In the genomic region with DNA sequence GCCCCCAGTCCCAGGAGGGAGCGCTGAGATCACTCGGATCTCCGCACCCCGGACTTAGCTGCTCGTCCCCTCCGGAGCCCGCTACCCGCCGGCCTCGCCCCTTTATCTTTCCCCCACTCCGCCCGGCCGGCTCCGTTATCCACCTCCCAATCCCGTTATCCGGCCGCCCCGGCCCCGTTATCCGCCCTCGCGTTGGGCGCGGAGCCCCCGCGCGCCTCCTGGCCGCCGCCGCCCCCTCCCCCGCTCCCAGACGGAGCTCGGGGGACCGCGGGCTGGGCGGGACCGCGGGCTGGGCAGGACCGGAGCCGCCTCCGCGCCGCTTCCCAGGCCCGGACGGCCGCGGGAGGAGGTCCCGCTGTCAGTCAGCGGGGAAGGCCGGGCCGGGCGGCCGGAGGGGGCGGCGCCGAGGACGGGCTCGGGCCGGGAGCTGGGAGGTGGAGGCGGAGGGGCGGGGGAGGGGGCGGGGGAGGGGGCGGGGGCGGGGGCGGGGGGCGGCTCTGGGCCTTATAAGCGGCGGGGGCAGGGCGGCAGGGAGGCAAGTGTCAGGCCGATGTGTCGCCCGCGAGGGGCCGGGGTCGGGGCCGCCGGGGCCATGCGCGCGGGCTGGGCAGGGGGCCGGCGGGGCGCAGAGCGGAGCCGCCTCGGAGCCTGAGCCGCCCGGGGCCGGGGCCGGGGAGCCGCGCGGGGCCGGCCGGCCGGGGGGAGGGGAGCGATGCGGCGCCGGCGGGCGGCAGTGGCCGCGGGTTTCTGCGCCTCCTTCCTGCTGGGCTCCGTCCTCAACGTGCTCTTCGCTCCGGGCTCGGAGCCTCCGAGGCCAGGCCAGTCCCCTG, we compare ENCODE assay signal across 8 cellular contexts. TPM values are rescaled to one million over a fixed set of nuclear protein-coding genes. Genes with fewer than 3 reads are reported as not detected.
DNase-seq lines count a peak whose midpoint lies in the region; ATAC-seq and TF ChIP-seq lines count a peak whose summit lies in the region.

A gene with protein sequence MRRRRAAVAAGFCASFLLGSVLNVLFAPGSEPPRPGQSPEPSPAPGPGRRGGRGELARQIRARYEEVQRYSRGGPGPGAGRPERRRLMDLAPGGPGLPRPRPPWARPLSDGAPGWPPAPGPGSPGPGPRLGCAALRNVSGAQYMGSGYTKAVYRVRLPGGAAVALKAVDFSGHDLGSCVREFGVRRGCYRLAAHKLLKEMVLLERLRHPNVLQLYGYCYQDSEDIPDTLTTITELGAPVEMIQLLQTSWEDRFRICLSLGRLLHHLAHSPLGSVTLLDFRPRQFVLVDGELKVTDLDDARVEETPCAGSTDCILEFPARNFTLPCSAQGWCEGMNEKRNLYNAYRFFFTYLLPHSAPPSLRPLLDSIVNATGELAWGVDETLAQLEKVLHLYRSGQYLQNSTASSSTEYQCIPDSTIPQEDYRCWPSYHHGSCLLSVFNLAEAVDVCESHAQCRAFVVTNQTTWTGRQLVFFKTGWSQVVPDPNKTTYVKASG (plus strand): TSS at position 534 of the 830 bp plus-strand sequence. CDS start 179 bp downstream, at position 713.

- no peak within 1 kb of the TSS for H3K4me3 ChIP-seq in NB4 (ENCODE audit: low read depth, low read length)
- peak within 1 kb of the TSS; percentile 93 for H3K4me3 ChIP-seq in fibroblast of the aortic adventitia (ENCODE audit: low read depth, low read length)
- peak within 1 kb of the TSS; percentile 76 to 88 for H3K4me3 ChIP-seq in muscle layer of duodenum (ENCODE audit: low read depth in 1 of 2, low read length in 2 of 2)
- H3K4me3 ChIP-seq in upper lobe of left lung, result peak within 1 kb of the TSS; percentile 59 to 73 (median 60)

- peak; percentile 51 for ATAC-seq in GM21528 (IDR thresholded peaks at IDR 0.05; ENCODE audit: low FRiP score, unreplicated experiment)
- peak; percentile 59 to 94 for ATAC-seq in upper lobe of left lung (ENCODE audit: low FRiP score in 2 of 2)

- intact Hi-C loops in activated T-helper 2 cell treated with anti-CD3 and anti-CD28 coated beads, Interferon-gamma antibody, Interleukin-2, Interleukin-4, amounts not matched to agents 10 μg/mL and 5 μg/mL and 100 μg/mL, durations not matched to agents 14 hours and 24 hours and 36 hours (cut with micrococcal nuclease), result no loop called here

- H3K27me3 Mint-ChIP-seq in activated T-helper 2 cell treated with anti-CD3 and anti-CD28 coated beads, Interferon-gamma antibody, Interleukin-2, Interleukin-4, amounts not matched to agents 10 μg/mL and 5 μg/mL and 100 μg/mL, durations not matched to agents 14 hours and 24 hours and 36 hours (ENCODE audit: low read depth), result peaks cover 70% of the 10 kb centered on the region

- H3K9me3 ChIP-seq in muscle layer of duodenum (ENCODE audit: control insufficient read depth in 1 of 2, low read length in 2 of 2), result no peaks in the 10 kb centered on the region
- no peaks in the 10 kb centered on the region for H3K9me3 ChIP-seq in upper lobe of left lung

- TF ChIP-seq POLR2A in NB4 (IDR thresholded peaks at IDR 0.05; ENCODE audit: extremely low read depth, insufficient read length), result no peak
- TF ChIP-seq POLR2A in upper lobe of left lung (IDR thresholded peaks at IDR 0.05), result peak in 1 of 4 donors; percentile 53

- no peaks in the 10 kb centered on the region for H3K4me1 Mint-ChIP-seq in activated T-helper 2 cell treated with anti-CD3 and anti-CD28 coated beads, Interferon-gamma antibody, Interleukin-2, Interleukin-4, amounts not matched to agents 10 μg/mL and 5 μg/mL and 100 μg/mL, durations not matched to agents 14 hours and 24 hours and 36 hours (ENCODE audit: low read depth)

- WGBS in upper lobe of left lung, 2 donors, result 1 to 2% methylated on average over 20 to 71 of the region's 111 CpGs

- H3K27me3 ChIP-seq in muscle layer of duodenum (ENCODE audit: low read depth, low read length), result no peaks in the 10 kb centered on the region
- peaks cover 0 to 16% (median 4%) of the 10 kb centered on the region in 4 donors for H3K27me3 ChIP-seq in upper lobe of left lung

- H3K4me3 Mint-ChIP-seq in activated T-helper 2 cell treated with anti-CD3 and anti-CD28 coated beads, Interferon-gamma antibody, Interleukin-2, Interleukin-4, amounts not matched to agents 10 μg/mL and 5 μg/mL and 100 μg/mL, durations not matched to agents 14 hours and 24 hours and 36 hours (ENCODE audit: low read depth), result peak within 1 kb of the TSS; percentile 18

- no peaks in the 10 kb centered on the region for H3K9me3 Mint-ChIP-seq in activated T-helper 2 cell treated with anti-CD3 and anti-CD28 coated beads, Interferon-gamma antibody, Interleukin-2, Interleukin-4, amounts not matched to agents 10 μg/mL and 5 μg/mL and 100 μg/mL, durations not matched to agents 14 hours and 24 hours and 36 hours

- H3K4me1 ChIP-seq in muscle layer of duodenum (ENCODE audit: control insufficient read depth in 1 of 2, insufficient read depth in 2 of 2, low read length in 2 of 2), result peaks cover 4 to 18% of the 10 kb centered on the region in 2 donors
- H3K4me1 ChIP-seq in upper lobe of left lung, result peaks cover 9 to 22% (median 12%) of the 10 kb centered on the region in 4 donors

- no peak for TF ChIP-seq EP300 in upper lobe of left lung (IDR thresholded peaks at IDR 0.05)

- H3K27ac Mint-ChIP-seq in activated T-helper 2 cell treated with anti-CD3 and anti-CD28 coated beads, Interferon-gamma antibody, Interleukin-2, Interleukin-4, amounts not matched to agents 10 μg/mL and 5 μg/mL and 100 μg/mL, durations not matched to agents 14 hours and 24 hours and 36 hours, result no peak within 1 kb of the TSS

- DNase-seq in EH (ENCODE audit: low read depth), result peak; percentile 82
- DNase-seq in NB4 (ENCODE audit: low read depth), result peak; percentile 69
- DNase-seq in activated T-helper 2 cell treated with anti-CD3 and anti-CD28 coated beads, Interferon-gamma antibody, Interleukin-2, Interleukin-4, amounts not matched to agents 10 μg/mL and 5 μg/mL and 100 μg/mL, durations not matched to agents 14 hours and 24 hours and 36 hours (ENCODE audit: low spot score), result no peak
- peak; percentile 80 for DNase-seq in fibroblast of the aortic adventitia (ENCODE audit: low read depth)
- DNase-seq in upper lobe of left lung, result peak; percentile 76 to 96
- DNase-seq in AML-193 (lab: John Stamatoyannopoulos, UW), result no peak

- H3K36me3 Mint-ChIP-seq in activated T-helper 2 cell treated with anti-CD3 and anti-CD28 coated beads, Interferon-gamma antibody, Interleukin-2, Interleukin-4, amounts not matched to agents 10 μg/mL and 5 μg/mL and 100 μg/mL, durations not matched to agents 14 hours and 24 hours and 36 hours (ENCODE audit: low read depth), result no peaks in the 10 kb centered on the region

- TF ChIP-seq CTCF in NB4 (IDR thresholded peaks at IDR 0.05; ENCODE audit: low read depth, low read length), result no peak
- no peak for TF ChIP-seq CTCF in fibroblast of the aortic adventitia (IDR thresholded peaks at IDR 0.05; ENCODE audit: insufficient read depth, low read length)
- TF ChIP-seq CTCF in upper lobe of left lung (IDR thresholded peaks at IDR 0.05), result no peak

- H3K27ac ChIP-seq in muscle layer of duodenum (ENCODE audit: low read length), result peak within 1 kb of the TSS; percentile 99
- H3K27ac ChIP-seq in upper lobe of left lung, result peak within 1 kb of the TSS; percentile 80 to 90 (median 84)

- H3K36me3 ChIP-seq in muscle layer of duodenum (ENCODE audit: control insufficient read depth in 1 of 2, insufficient read depth in 2 of 2, low read length in 2 of 2) (no peaks in the 10 kb centered on the region), upper lobe of left lung (no peaks in the 10 kb centered on the region)

RNA-seq across cellular contexts. Expression of the gene that starts here (rescaled TPM):
- total RNA-seq in activated T-helper 2 cell treated with anti-CD3 and anti-CD28 coated beads, Interferon-gamma antibody, Interleukin-2, Interleukin-4, amounts not matched to agents 10 μg/mL and 5 μg/mL and 100 μg/mL, durations not matched to agents 14 hours and 24 hours and 36 hours, result 0.11 TPM in 1 of 2 replicates, not detected in the other
- total RNA-seq in fibroblast of the aortic adventitia (ENCODE audit: low replicate concordance) (19.7 and 57.8 TPM in 2 replicates), upper lobe of left lung (100 to 1,000 TPM in 3 of 6 donors, 10 to 100 TPM in 3; 65.0 to 156 (median 95.9) TPM)

Comparison
In these comparisons a context has a peak if more than half of its experiments do, and no peak if none do; other contexts are left out.
1. RNA of the gene that starts here (total RNA-seq): 65.0 to 156 TPM in upper lobe of left lung and 19.7 to 57.8 TPM in fibroblast of the aortic adventitia; 0.11 TPM in activated T-helper 2 cell treated with anti-CD3 and anti-CD28 coated beads, Interferon-gamma antibody, Interleukin-2, Interleukin-4, amounts not matched to agents 10 μg/mL and 5 μg/mL and 100 μg/mL, durations not matched to agents 14 hours and 24 hours and 36 hours; every median in the first group is over 10 times any median in the second.
2. DNase-seq: peak in EH (single experiment), NB4 (single experiment), fibroblast of the aortic adventitia (single experiment) and upper lobe of left lung (2 of 2); none in activated T-helper 2 cell treated with anti-CD3 and anti-CD28 coated beads, Interferon-gamma antibody, Interleukin-2, Interleukin-4, amounts not matched to agents 10 μg/mL and 5 μg/mL and 100 μg/mL, durations not matched to agents 14 hours and 24 hours and 36 hours (single experiment) and AML-193 (0 of 2).